Comparison of ENCODE assay signal across 27 cellular contexts in the genomic region with DNA sequence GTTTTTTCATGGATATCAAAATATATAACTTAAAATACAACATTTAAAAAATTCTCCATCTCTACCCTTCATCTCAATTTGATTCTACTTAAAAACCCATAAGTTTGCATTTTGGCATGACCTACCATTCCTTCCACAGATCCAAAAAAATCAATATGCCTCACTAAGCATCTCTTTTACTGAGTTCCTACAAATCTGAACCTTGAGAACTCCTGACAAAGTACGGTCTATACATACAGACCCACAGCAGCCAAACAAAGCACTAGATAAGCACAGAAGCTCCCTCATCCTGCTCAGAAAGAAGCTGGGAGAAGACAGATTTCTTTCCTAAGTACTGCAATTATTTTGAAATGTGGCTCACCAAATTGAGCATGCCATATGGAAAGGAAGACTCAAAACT.
"Had no signal": no experiment of that assay in that cellular context is flagged by ENCODE, and none has a peak within 500 bp of the region (broad histone marks: within the 10 kb centered on the region; RNA-seq: fewer than 3 reads in every experiment).

No MANE protein-coding gene starts in this region.

- DNase-seq: colonic mucosa; effector CD8-positive, alpha-beta T cell; endodermal cell; foreskin fibroblast; gastrocnemius medialis; heart left ventricle; kidney; mesendoderm; midbrain; naive thymus-derived CD4-positive, alpha-beta T cell; nucleus accumbens; psoas muscle; right cardiac atrium; spleen; stimulated activated naive B cell treated with anti-CD40 and anti-IgM and Interleukin-4, amounts not matched to agents 10 μg/mL and 1 μg/mL and 100 μg/mL, for 72 hours; transverse colon; upper lobe of right lung; uterus had no signal

- H3K9me3 Mint-ChIP-seq: dendritic cell treated with granulocyte-macrophage colony-stimulating factor and Interleukin-4, amounts not matched to agents 40 ng/mL and 50 ng/mL, for 4 days; endodermal cell; nephron; stimulated activated naive B cell treated with anti-CD40 and anti-IgM and Interleukin-4, amounts not matched to agents 10 μg/mL and 1 μg/mL and 100 μg/mL, for 72 hours had no signal

- H3K36me3 Mint-ChIP-seq: naive thymus-derived CD4-positive, alpha-beta T cell; stimulated activated naive B cell treated with anti-CD40 and anti-IgM and Interleukin-4, amounts not matched to agents 10 μg/mL and 1 μg/mL and 100 μg/mL, for 72 hours had no signal

- FAIRE-seq: kidney had no signal

- H3K27me3 Mint-ChIP-seq: dendritic cell treated with granulocyte-macrophage colony-stimulating factor and Interleukin-4, amounts not matched to agents 40 ng/mL and 50 ng/mL, for 4 days; naive thymus-derived CD4-positive, alpha-beta T cell; stimulated activated naive B cell treated with anti-CD40 and anti-IgM and Interleukin-4, amounts not matched to agents 10 μg/mL and 1 μg/mL and 100 μg/mL, for 72 hours; stimulated activated naive CD8-positive, alpha-beta T cell treated with anti-CD3 and anti-CD28 coated beads, Interleukin-15, Interleukin-2, amounts not matched to agents 100 ng/mL and 50 ng/mL, for 24 hours had no signal

- H3K4me3 Mint-ChIP-seq: dendritic cell treated with granulocyte-macrophage colony-stimulating factor and Interleukin-4, amounts not matched to agents 40 ng/mL and 50 ng/mL, for 4 days; endodermal cell; naive thymus-derived CD4-positive, alpha-beta T cell; nephron; stimulated activated naive B cell treated with anti-CD40 and anti-IgM and Interleukin-4, amounts not matched to agents 10 μg/mL and 1 μg/mL and 100 μg/mL, for 72 hours; stimulated activated naive CD8-positive, alpha-beta T cell treated with anti-CD3 and anti-CD28 coated beads, Interleukin-15, Interleukin-2, amounts not matched to agents 100 ng/mL and 50 ng/mL, for 24 hours had no signal

- H3K36me3 ChIP-seq: colonic mucosa, gastrocnemius medialis, heart left ventricle, spleen, suprapubic skin, transverse colon, upper lobe of right lung, uterus had no signal

- H3K27ac ChIP-seq: colonic mucosa, epithelial cell of prostate, gastrocnemius medialis, heart left ventricle, hepatocyte, psoas muscle, skin epidermis, spleen, suprapubic skin, transverse colon, upper lobe of right lung, uterus had no signal

- H3K27me3 ChIP-seq: colonic mucosa, gastrocnemius medialis, heart left ventricle, hepatocyte, spleen, suprapubic skin, transverse colon, upper lobe of right lung, uterus had no signal

- H2AFZ ChIP-seq: hepatocyte had no signal

- H3K79me2 ChIP-seq: hepatocyte had no signal

- H3K27ac Mint-ChIP-seq: dendritic cell treated with granulocyte-macrophage colony-stimulating factor and Interleukin-4, amounts not matched to agents 40 ng/mL and 50 ng/mL, for 4 days; endodermal cell; naive thymus-derived CD4-positive, alpha-beta T cell; nephron; stimulated activated naive B cell treated with anti-CD40 and anti-IgM and Interleukin-4, amounts not matched to agents 10 μg/mL and 1 μg/mL and 100 μg/mL, for 72 hours; stimulated activated naive CD8-positive, alpha-beta T cell treated with anti-CD3 and anti-CD28 coated beads, Interleukin-15, Interleukin-2, amounts not matched to agents 100 ng/mL and 50 ng/mL, for 24 hours had no signal

- H3K9me3 ChIP-seq: colonic mucosa, gastrocnemius medialis, heart left ventricle, psoas muscle, spleen, suprapubic skin, transverse colon, upper lobe of right lung, uterus had no signal

- ATAC-seq: esophagus mucosa; gastrocnemius medialis; heart left ventricle; left lobe of liver; naive thymus-derived CD4-positive, alpha-beta T cell; psoas muscle; right cardiac atrium; stimulated activated naive B cell treated with anti-CD40 and anti-IgM and Interleukin-4, amounts not matched to agents 10 μg/mL and 1 μg/mL and 100 μg/mL, for 72 hours; upper lobe of right lung had no signal

- H3K4me2 ChIP-seq: hepatocyte had no signal

- H3K4me3 ChIP-seq: colonic mucosa, gastrocnemius medialis, heart left ventricle, hepatocyte, psoas muscle, skin epidermis, spleen, suprapubic skin, transverse colon, upper lobe of right lung, uterus had no signal

- H3K4me1 ChIP-seq: colonic mucosa, gastrocnemius medialis, heart left ventricle, psoas muscle, spleen, suprapubic skin, transverse colon, upper lobe of right lung, uterus had no signal

- H3K4me1 Mint-ChIP-seq: naive thymus-derived CD4-positive, alpha-beta T cell; stimulated activated naive B cell treated with anti-CD40 and anti-IgM and Interleukin-4, amounts not matched to agents 10 μg/mL and 1 μg/mL and 100 μg/mL, for 72 hours had no signal
